Comparison of ENCODE assay signal across 32 cellular contexts in genomic region chr12:52910248-52910883, GRCh38. TPM values are rescaled to one million over a fixed set of nuclear protein-coding genes. Genes with fewer than 3 reads are reported as not detected.
A peak's percentile ranks its signal among the peaks of the same experiment; 100 is the strongest.
DNase-seq lines count a peak whose midpoint lies in the region; ATAC-seq, FAIRE-seq and TF ChIP-seq lines count a peak whose summit lies in the region.
"Had no signal": no experiment of that assay in that cellular context is flagged by ENCODE, and none has a peak within 500 bp of the region (broad histone marks: within the 10 kb centered on the region; RNA-seq: fewer than 3 reads in every experiment).

No MANE protein-coding gene starts in this region.

- no peaks in the 10 kb centered on the region for H3K9me3 ChIP-seq in BLaER1 treated with 17β-estradiol and CSF1 and Interleukin-3, amounts not matched to agents 10 nM and 100 nM (replicated peaks in 1 of 11)
- H3K9me3 ChIP-seq in H1 (ENCODE audit: insufficient read depth in 2 of 2, low read depth in 1 of 2, low read length in 1 of 2), result no peaks in the 10 kb centered on the region
- H3K9me3 ChIP-seq: right atrium auricular region, spleen, uterus had no signal

- no peak for ATAC-seq in GM19023 (IDR thresholded peaks at IDR 0.05; ENCODE audit: unreplicated experiment)
- ATAC-seq in stimulated activated memory B cell treated with anti-CD40 and anti-IgM and Interleukin-4, amounts not matched to agents 10 μg/mL and 1 μg/mL and 100 μg/mL, for 72 hours, result no peak
- ATAC-seq: activated T-cell treated with anti-CD3 and anti-CD28 coated beads, Interleukin-2, amount 50 U/mL, for 72 hours; naive thymus-derived CD8-positive, alpha-beta T cell; stimulated activated effector memory CD8-positive, alpha-beta T cell treated with anti-CD3 and anti-CD28 coated beads, Interleukin-12 subunit alpha, Interleukin-12 subunit beta, amount 100 ng/mL, for 72 hours had no signal

- peak overlapping the region; percentile 1; the same call in 1 of the 2 replicates for H2BK5ac ChIP-seq in H1 (ENCODE audit: low read depth, low read length)

- no peak for TF ChIP-seq RAD21 in H1 (IDR thresholded peaks at IDR 0.05 in 1 of 2, conservative IDR thresholded peaks at IDR 0.05 in 1 of 2; ENCODE audit: low read depth in 2 of 2, low read length in 2 of 2)

- POLR2A ChIA-PET in H1 (lab: Charles Lee; ENCODE audit: partially characterized antibody), result interaction anchor here (1.0 to 17.4 kb wide), 5 partner anchors 8 to 44 kb away, joined by 4 to 297 read pairs (median 4); partner anchors contain the start of gene KRT18

- CTCF ChIA-PET in H1 (lab: Charles Lee; ENCODE audit: partially characterized antibody), result interaction anchor here (0.6 to 36.8 kb wide), 11 partner anchors 10 to 582 kb away, joined by 3 to 1250 read pairs (median 4); partner anchors contain the start of gene KRT18

- no peak overlapping the region for H2AK5ac ChIP-seq in H1 (ENCODE audit: low read depth, low read length)

- no peak overlapping the region; the same call in 1 of the 2 replicates for H3K18ac ChIP-seq in H1 (ENCODE audit: extremely low read depth, low read length)

- no peak overlapping the region for H3K14ac ChIP-seq in H1 (ENCODE audit: insufficient read length)

- H4K91ac ChIP-seq in H1 (replicated peaks; ENCODE audit: insufficient read length, low read length), result no peak overlapping the region

- H3K79me2 ChIP-seq in H1 (ENCODE audit: control insufficient read depth in 1 of 2, insufficient read depth in 2 of 2, low read length in 2 of 2), result no peaks in the 10 kb centered on the region

- peaks cover 26% of the 10 kb centered on the region for H3K4me1 Mint-ChIP-seq in nephron
- no peaks in the 10 kb centered on the region for H3K4me1 Mint-ChIP-seq in stimulated activated memory B cell treated with anti-CD40 and anti-IgM and Interleukin-4, amounts not matched to agents 10 μg/mL and 1 μg/mL and 100 μg/mL, for 72 hours
- H3K4me1 Mint-ChIP-seq: activated CD4-positive, alpha-beta T cell treated with anti-CD3 and anti-CD28 coated beads, Interleukin-2, amount 10 ng/mL, durations not matched to agents 24 days and 14 days; stimulated activated effector memory CD8-positive, alpha-beta T cell treated with anti-CD3 and anti-CD28 coated beads, Interleukin-12 subunit alpha, Interleukin-12 subunit beta, amount 100 ng/mL, for 72 hours had no signal

- no peaks in the 10 kb centered on the region; a peak in 2 of 22 replicates for H4K20me1 ChIP-seq in BLaER1 treated with 17β-estradiol and CSF1 and Interleukin-3, amounts not matched to agents 10 nM and 100 nM
- H4K20me1 ChIP-seq in H1 (replicated peaks in 1 of 2; ENCODE audit: control insufficient read depth in 1 of 2, insufficient read depth in 2 of 2, low read length in 2 of 2), result no peaks in the 10 kb centered on the region

- peak overlapping the region in 2 of 3 experiments; percentile 7 to 46 for H3K27ac Mint-ChIP-seq in nephron
- no peak overlapping the region for H3K27ac Mint-ChIP-seq in stimulated activated memory B cell treated with anti-CD40 and anti-IgM and Interleukin-4, amounts not matched to agents 10 μg/mL and 1 μg/mL and 100 μg/mL, for 72 hours
- H3K27ac Mint-ChIP-seq: activated CD4-positive, alpha-beta T cell treated with anti-CD3 and anti-CD28 coated beads, Interleukin-2, amount 10 ng/mL, durations not matched to agents 24 days and 14 days; activated naive CD4-positive, alpha-beta T cell treated with anti-CD3 and anti-CD28 coated beads, Interleukin-2, amount 50 U/mL, for 24 hours; activated T-cell treated with anti-CD3 and anti-CD28 coated beads, Interleukin-2, amount 50 U/mL, for 72 hours; HFFc6; stimulated activated effector memory CD8-positive, alpha-beta T cell treated with anti-CD3 and anti-CD28 coated beads, Interleukin-12 subunit alpha, Interleukin-12 subunit beta, amount 100 ng/mL, for 72 hours had no signal

- no peak for TF ChIP-seq POLR2A in H1 (IDR thresholded peaks at IDR 0.05; ENCODE audit: control extremely low read depth in 1 of 2, low read depth in 2 of 2, low read length in 2 of 2)

- TF ChIP-seq EP300 in H1 (IDR thresholded peaks at IDR 0.05; ENCODE audit: borderline replicate concordance in 1 of 2, low read depth in 2 of 2, low read length in 2 of 2), result no peak

- no peaks in the 10 kb centered on the region for H3K27me3 ChIP-seq in BLaER1 treated with 17β-estradiol and CSF1 and Interleukin-3, amounts not matched to agents 10 nM and 100 nM
- no peaks in the 10 kb centered on the region; a peak in 1 of 7 replicates for H3K27me3 ChIP-seq in H1 (replicated peaks in 1 of 4; ENCODE audit: control insufficient read depth in 3 of 4, extremely low read depth in 1 of 4, insufficient read depth in 3 of 4, low read length in 3 of 4)
- H3K27me3 ChIP-seq: dorsolateral prefrontal cortex, right atrium auricular region, spleen, uterus had no signal

- no peak overlapping the region for H2BK120ac ChIP-seq in H1 (replicated peaks; ENCODE audit: low read depth, low read length)

- no peaks in the 10 kb centered on the region for H3K79me1 ChIP-seq in H1 (ENCODE audit: low read depth, low read length)

- H3K36me3 Mint-ChIP-seq in nephron (ENCODE audit: low read depth), result no peaks in the 10 kb centered on the region
- H3K36me3 Mint-ChIP-seq in stimulated activated memory B cell treated with anti-CD40 and anti-IgM and Interleukin-4, amounts not matched to agents 10 μg/mL and 1 μg/mL and 100 μg/mL, for 72 hours, result no peaks in the 10 kb centered on the region
- H3K36me3 Mint-ChIP-seq: activated naive CD4-positive, alpha-beta T cell treated with anti-CD3 and anti-CD28 coated beads, Interleukin-2, amount 50 U/mL, for 24 hours; naive thymus-derived CD8-positive, alpha-beta T cell; stimulated activated effector memory CD8-positive, alpha-beta T cell treated with anti-CD3 and anti-CD28 coated beads, Interleukin-12 subunit alpha, Interleukin-12 subunit beta, amount 100 ng/mL, for 72 hours had no signal

- peak overlapping the region; percentile 29 to 69 (median 51); a peak in 20 of 22 replicates for H3K4me2 ChIP-seq in BLaER1 treated with 17β-estradiol and CSF1 and Interleukin-3, amounts not matched to agents 10 nM and 100 nM
- H3K4me2 ChIP-seq in H1 (ENCODE audit: insufficient read depth in 1 of 2, low read depth in 2 of 2, low read length in 2 of 2), result no peak overlapping the region; a peak in 1 of 4 replicates
- H3K4me2 ChIP-seq: KMS-11 had no signal

- no peak overlapping the region for H3K4ac ChIP-seq in H1 (replicated peaks; ENCODE audit: insufficient read length, low read depth, low read length)

- no peak for TF ChIP-seq CTCF in H1 (IDR thresholded peaks at IDR 0.05; ENCODE audit: control extremely low read depth in 1 of 3, insufficient read depth in 1 of 3, low read depth in 1 of 3, low read length in 3 of 3)
- no peak for TF ChIP-seq CTCF in nephron (IDR thresholded peaks at IDR 0.05; ENCODE audit: unreplicated experiment in 3 of 3)

- no peak overlapping the region; the same call in 1 of the 2 replicates for H2BK15ac ChIP-seq in H1 (ENCODE audit: low read length)

- no peak overlapping the region; the same call in 1 of the 2 replicates for H2BK20ac ChIP-seq in H1 (ENCODE audit: low read length)

- 82% methylated on average over 10 of the region's 10 CpGs; no CpG with 5 or more reads in 1 of the 2 experiments for WGBS in H1 (ENCODE audit: extremely low coverage in 1 of 2, insufficient coverage in 1 of 2, insufficient read length in 1 of 2, insufficient replicate concordance in 2 of 2, low coverage in 1 of 2, low lambda C conversion rate in 2 of 2, missing lambda C conversion rate in 1 of 2), 2 experiments

- H3K36me3 ChIP-seq in BLaER1 treated with 17β-estradiol and CSF1 and Interleukin-3, amounts not matched to agents 10 nM and 100 nM, result no peaks in the 10 kb centered on the region
- H3K36me3 ChIP-seq in H1 (ENCODE audit: control insufficient read depth in 2 of 4, insufficient read depth in 4 of 4, low read length in 3 of 4), result no peaks in the 10 kb centered on the region
- H3K36me3 ChIP-seq: right atrium auricular region, spleen, uterus had no signal

- no peaks in the 10 kb centered on the region for H3K9me3 Mint-ChIP-seq in nephron
- H3K9me3 Mint-ChIP-seq in stimulated activated memory B cell treated with anti-CD40 and anti-IgM and Interleukin-4, amounts not matched to agents 10 μg/mL and 1 μg/mL and 100 μg/mL, for 72 hours, result no peaks in the 10 kb centered on the region
- H3K9me3 Mint-ChIP-seq: activated CD4-positive, alpha-beta T cell treated with anti-CD3 and anti-CD28 coated beads, Interleukin-2, amount 10 ng/mL, durations not matched to agents 24 days and 14 days; activated naive CD4-positive, alpha-beta T cell treated with anti-CD3 and anti-CD28 coated beads, Interleukin-2, amount 50 U/mL, for 24 hours; activated T-cell treated with anti-CD3 and anti-CD28 coated beads, Interleukin-2, amount 50 U/mL, for 72 hours; HFFc6; naive thymus-derived CD8-positive, alpha-beta T cell; stimulated activated effector memory CD8-positive, alpha-beta T cell treated with anti-CD3 and anti-CD28 coated beads, Interleukin-12 subunit alpha, Interleukin-12 subunit beta, amount 100 ng/mL, for 72 hours had no signal

- no peak overlapping the region for H4K5ac ChIP-seq in H1 (ENCODE audit: insufficient read length, low read depth, low read length)

- in situ Hi-C loops in KBM-7 (cut with MboI; ENCODE audit: low pct_unique_long_range_greater_than_20kb, low sequenced_read_pairs), result no loop called here

- DNase-seq in KBM-7 (peak; percentile 60), H1 (ENCODE audit: low read depth in 1 of 2, low spot score in 2 of 2) (no peak), SHP77 treated with DMSO at 0.1 percent for 48 hours (lab: John Stamatoyannopoulos, UW) (no peak), RPMI8226 (no peak)
- DNase-seq: activated CD4-positive, alpha-beta T cell treated with anti-CD3 and anti-CD28 coated beads, Interleukin-2, amount 10 ng/mL, durations not matched to agents 24 days and 14 days; activated T-cell treated with anti-CD3 and anti-CD28 coated beads, Interleukin-2, amount 50 U/mL, for 72 hours; aorta; DMS 273 treated with DMSO at 0.1 percent for 48 hours; dorsolateral prefrontal cortex; HFFc6; midbrain; naive thymus-derived CD8-positive, alpha-beta T cell; NCI-H146; NCI-H2171; NCI-H524; NK-92 treated with Interleukin-12 subunit alpha and Interleukin-12 subunit beta, amount 100 ng/mL, for 24 hours; spleen; stimulated activated CD4-positive, alpha-beta T cell treated with anti-CD3 and anti-CD28 coated beads, Interleukin-2, amount 100 ng/mL, for 48 hours; T-helper 2 cell; uterus had no signal

- no peak overlapping the region for H3K9ac ChIP-seq in BLaER1 treated with 17β-estradiol and CSF1 and Interleukin-3, amounts not matched to agents 10 nM and 100 nM
- H3K9ac ChIP-seq in H1 (replicated peaks in 1 of 4; ENCODE audit: extremely low read depth in 1 of 4, low read depth in 3 of 4, low read length in 3 of 4), result no peak overlapping the region
- H3K9ac ChIP-seq: KMS-11 had no signal

- H2BK12ac ChIP-seq in H1 (ENCODE audit: low read depth, low read length), result peak overlapping the region; percentile 64; the same call in 1 of the 2 replicates

- H3K27me3 Mint-ChIP-seq in nephron (ENCODE audit: low read depth), result peaks cover 11% of the 10 kb centered on the region
- H3K27me3 Mint-ChIP-seq in stimulated activated memory B cell treated with anti-CD40 and anti-IgM and Interleukin-4, amounts not matched to agents 10 μg/mL and 1 μg/mL and 100 μg/mL, for 72 hours, result peaks cover 31% of the 10 kb centered on the region
- H3K27me3 Mint-ChIP-seq: activated naive CD4-positive, alpha-beta T cell treated with anti-CD3 and anti-CD28 coated beads, Interleukin-2, amount 50 U/mL, for 24 hours had no signal

- H4K8ac ChIP-seq in H1 (ENCODE audit: extremely low read depth, insufficient read depth, low read length), result no peak overlapping the region

- no peak overlapping the region for H3K4me3 Mint-ChIP-seq in nephron
- no peak overlapping the region for H3K4me3 Mint-ChIP-seq in stimulated activated memory B cell treated with anti-CD40 and anti-IgM and Interleukin-4, amounts not matched to agents 10 μg/mL and 1 μg/mL and 100 μg/mL, for 72 hours
- H3K4me3 Mint-ChIP-seq: activated CD4-positive, alpha-beta T cell treated with anti-CD3 and anti-CD28 coated beads, Interleukin-2, amount 10 ng/mL, durations not matched to agents 24 days and 14 days; activated naive CD4-positive, alpha-beta T cell treated with anti-CD3 and anti-CD28 coated beads, Interleukin-2, amount 50 U/mL, for 24 hours; activated T-cell treated with anti-CD3 and anti-CD28 coated beads, Interleukin-2, amount 50 U/mL, for 72 hours; HFFc6; naive thymus-derived CD8-positive, alpha-beta T cell; stimulated activated effector memory CD8-positive, alpha-beta T cell treated with anti-CD3 and anti-CD28 coated beads, Interleukin-12 subunit alpha, Interleukin-12 subunit beta, amount 100 ng/mL, for 72 hours had no signal

- H3K27ac ChIP-seq in BLaER1 treated with 17β-estradiol and CSF1 and Interleukin-3, amounts not matched to agents 10 nM and 100 nM, result peak overlapping the region in 1 of 11 experiments; percentile 6; a peak in 1 of 22 replicates
- H3K27ac ChIP-seq in H1 (ENCODE audit: low read depth, low read length), result no peak overlapping the region
- H3K27ac ChIP-seq: C4-2B, dorsolateral prefrontal cortex, KMS-11, right atrium auricular region, RWPE1, spleen, uterus, VCaP had no signal

- no peak for FAIRE-seq in H1 (lab: Jason Lieb, UNC)

- no peak overlapping the region for H3K56ac ChIP-seq in H1 (replicated peaks; ENCODE audit: insufficient read length, low read depth, low read length)

- no peak overlapping the region for H3K4me3 ChIP-seq in BLaER1 treated with 17β-estradiol and CSF1 and Interleukin-3, amounts not matched to agents 10 nM and 100 nM
- no peak overlapping the region for H3K4me3 ChIP-seq in H1 (ENCODE audit: extremely low read depth in 1 of 4, insufficient read depth in 2 of 4, low read depth in 3 of 4, low read length in 4 of 4)
- H3K4me3 ChIP-seq: dorsolateral prefrontal cortex, right atrium auricular region, SK-N-MC, spleen, uterus had no signal

- H2AFZ ChIP-seq in H1 (ENCODE audit: low read length), result no peak overlapping the region

- no peak overlapping the region for H3K23ac ChIP-seq in H1 (ENCODE audit: insufficient read length)

- H3K4me1 ChIP-seq in BLaER1 treated with 17β-estradiol and CSF1 and Interleukin-3, amounts not matched to agents 10 nM and 100 nM, result peaks cover 10 to 29% (median 21%) of the 10 kb centered on the region in 10 experiments
- H3K4me1 ChIP-seq in H1 (replicated peaks in 1 of 4; ENCODE audit: control insufficient read depth in 3 of 4, insufficient read depth in 4 of 4, low read length in 3 of 4), result peaks cover 13 to 31% (median 20%) of the 10 kb centered on the region in 4 experiments
- H3K4me1 ChIP-seq: uterus had no signal

- no peaks in the 10 kb centered on the region; the same call in 1 of the 2 replicates for H3K23me2 ChIP-seq in H1 (ENCODE audit: low read depth, low read length)

RNA-seq across cellular contexts. Expression of gene KRT8, which starts 5.5 kb away (rescaled TPM):
- 283 and 290 TPM in 2 replicates for total RNA-seq in H1 (2021; fragmentation: NEBNext Ultra II Directional; extraction: Animal tissue kit (Norgen Biotek cat#: 25700))
- 280 and 311 TPM in 2 replicates for polyA plus RNA-seq in H1 (2011; rRNA removed)
- polyA plus RNA-seq in H1 (2011; cell fraction: cytosol; rRNA removed), result 279 TPM
- polyA plus RNA-seq in H1 (2011; cell fraction: nucleus; rRNA removed), result 247 TPM
- 299 to 366 TPM (median 352 TPM) in 4 replicates for polyA plus RNA-seq in H1 (2012, experiment 1 of 2)
- 463 TPM for polyA plus RNA-seq in H1 (2012, experiment 2 of 2)
- polyA plus RNA-seq in H1 (2013, experiment 1 of 2), result 311 TPM
- polyA plus RNA-seq in H1 (2013, experiment 2 of 2), result 291 TPM
- polyA minus RNA-seq in H1 (2011; rRNA and poly(A)+ RNA removed), result 235 and 239 TPM in 2 replicates
- polyA minus RNA-seq in H1 (2011; cell fraction: cytosol; rRNA and poly(A)+ RNA removed), result 185 TPM
- 128 TPM for polyA minus RNA-seq in H1 (2011; cell fraction: nucleus; rRNA and poly(A)+ RNA removed)
- polyA plus RNA-seq: naive thymus-derived CD8-positive, alpha-beta T cell had no signal

RNA-seq across cellular contexts. Expression of gene KRT18, which starts 38.6 kb away (rescaled TPM):
- total RNA-seq in H1 (2021; fragmentation: NEBNext Ultra II Directional; extraction: Animal tissue kit (Norgen Biotek cat#: 25700)), result 375 and 391 TPM in 2 replicates
- 236 and 263 TPM in 2 replicates for polyA plus RNA-seq in H1 (2011; rRNA removed)
- polyA plus RNA-seq in H1 (2011; cell fraction: cytosol; rRNA removed), result 320 TPM
- 356 TPM for polyA plus RNA-seq in H1 (2011; cell fraction: nucleus; rRNA removed)
- 381 to 481 TPM (median 444 TPM) in 4 replicates for polyA plus RNA-seq in H1 (2012, experiment 1 of 2)
- 459 TPM for polyA plus RNA-seq in H1 (2012, experiment 2 of 2)
- polyA plus RNA-seq in H1 (2013, experiment 1 of 2), result 314 TPM
- 311 TPM for polyA plus RNA-seq in H1 (2013, experiment 2 of 2)
- 184 and 221 TPM in 2 replicates for polyA minus RNA-seq in H1 (2011; rRNA and poly(A)+ RNA removed)
- 173 TPM for polyA minus RNA-seq in H1 (2011; cell fraction: cytosol; rRNA and poly(A)+ RNA removed)
- polyA minus RNA-seq in H1 (2011; cell fraction: nucleus; rRNA and poly(A)+ RNA removed), result 115 TPM

Comparison
In these comparisons a context has a peak if more than half of its experiments do, and no peak if none do; other contexts are left out.
1. H3K4me2 ChIP-seq: peak in BLaER1 treated with 17β-estradiol and CSF1 and Interleukin-3, amounts not matched to agents 10 nM and 100 nM (11 of 11); none in H1 (0 of 2).